In genomic region chr5:122054266-122054665, GRCh38 we compare ENCODE assay signal across 16 cellular contexts. TPM values are rescaled to one million over a fixed set of nuclear protein-coding genes. Genes with fewer than 3 reads are reported as not detected.
DNase-seq lines count a peak whose midpoint lies in the region; ATAC-seq and TF ChIP-seq lines count a peak whose summit lies in the region.
"Had no signal": no experiment of that assay in that cellular context is flagged by ENCODE, and none has a peak within 500 bp of the region (broad histone marks: within the 10 kb centered on the region; RNA-seq: fewer than 3 reads in every experiment).

No MANE protein-coding gene starts in this region.

- H3K4me3 Mint-ChIP-seq in activated CD4-positive, alpha-beta T cell treated with anti-CD3 and anti-CD28 coated beads, Interleukin-2, amount 10 ng/mL, durations not matched to agents 24 days and 14 days = no peak overlapping the region
- H3K4me3 Mint-ChIP-seq in CD8-positive, alpha-beta memory T cell = no peak overlapping the region

- no peak overlapping the region for H3K9ac ChIP-seq in Loucy (ENCODE audit: low read depth, low read length, poor library complexity, severe bottlenecking)
- H3K9ac ChIP-seq in adipocyte (ENCODE audit: low read length) = peak overlapping the region; percentile 5
- H3K9ac ChIP-seq: GM23248 had no signal

- no peaks in the 10 kb centered on the region for H3K9me3 Mint-ChIP-seq in activated CD4-positive, alpha-beta T cell treated with anti-CD3 and anti-CD28 coated beads, Interleukin-2, amount 10 ng/mL, durations not matched to agents 24 days and 14 days
- H3K9me3 Mint-ChIP-seq in CD8-positive, alpha-beta memory T cell = peaks cover 0 to 3% (median 0%) of the 10 kb centered on the region in 5 donors

- peak overlapping the region; percentile 49 for H3K4me3 ChIP-seq in Loucy (ENCODE audit: low read length, poor library complexity, severe bottlenecking)
- no peak overlapping the region for H3K4me3 ChIP-seq in adipocyte (ENCODE audit: low read length)
- no peak overlapping the region for H3K4me3 ChIP-seq in CD8-positive, alpha-beta memory T cell (ENCODE audit: low read length)
- H3K4me3 ChIP-seq: GM23248, HAP-1, SK-N-MC had no signal

- H3K4me2 ChIP-seq in Loucy (ENCODE audit: low read depth, low read length, poor library complexity, severe bottlenecking) = peak overlapping the region; percentile 59

- intact Hi-C loops in activated CD4-positive, alpha-beta T cell treated with anti-CD3 and anti-CD28 coated beads, Interleukin-2, amount 10 ng/mL, durations not matched to agents 24 days and 14 days (cut with micrococcal nuclease) = no loop called here

- CTCF ChIA-PET in CD8-positive, alpha-beta memory T cell (lab: Charles Lee) = no interaction called here

- H3K27me3 Mint-ChIP-seq in activated CD4-positive, alpha-beta T cell treated with anti-CD3 and anti-CD28 coated beads, Interleukin-2, amount 10 ng/mL, durations not matched to agents 24 days and 14 days = no peaks in the 10 kb centered on the region
- H3K27me3 Mint-ChIP-seq in CD8-positive, alpha-beta memory T cell = no peaks in the 10 kb centered on the region

- H3K36me3 Mint-ChIP-seq in activated CD4-positive, alpha-beta T cell treated with anti-CD3 and anti-CD28 coated beads, Interleukin-2, amount 10 ng/mL, durations not matched to agents 24 days and 14 days (ENCODE audit: low read depth) = peaks cover 2% of the 10 kb centered on the region
- peaks cover 7 to 29% (median 9%) of the 10 kb centered on the region in 3 donors for H3K36me3 Mint-ChIP-seq in CD8-positive, alpha-beta memory T cell

- H3K9me3 ChIP-seq in Loucy (ENCODE audit: insufficient read depth, low read depth, low read length) = no peaks in the 10 kb centered on the region
- no peaks in the 10 kb centered on the region for H3K9me3 ChIP-seq in adipocyte (ENCODE audit: control insufficient read depth, low read length)
- no peaks in the 10 kb centered on the region for H3K9me3 ChIP-seq in CD8-positive, alpha-beta memory T cell (ENCODE audit: low read length)
- H3K9me3 ChIP-seq: BE2C, HAP-1 had no signal

- no peak overlapping the region for H3K27ac ChIP-seq in CD8-positive, alpha-beta memory T cell (ENCODE audit: low read depth, low read length)
- H3K27ac ChIP-seq: GM23248, SK-N-MC had no signal

- no peaks in the 10 kb centered on the region for H3K79me2 ChIP-seq in Loucy (ENCODE audit: insufficient read depth, low read length)

- H3F3A ChIP-seq in Loucy (ENCODE audit: low read depth) = no peaks in the 10 kb centered on the region

- H3K4me1 ChIP-seq in Loucy (ENCODE audit: insufficient read depth, low read length, poor library complexity, severe bottlenecking) (peaks cover 13% of the 10 kb centered on the region), adipocyte (ENCODE audit: control insufficient read depth, insufficient read depth, low read length) (peaks cover 32% of the 10 kb centered on the region)
- H3K4me1 ChIP-seq in CD8-positive, alpha-beta memory T cell (ENCODE audit: insufficient read depth, low read length) = no peaks in the 10 kb centered on the region
- H3K4me1 ChIP-seq: HAP-1 had no signal

- H3K36me3 ChIP-seq in Loucy (ENCODE audit: insufficient read depth, low read length) (no peaks in the 10 kb centered on the region), adipocyte (ENCODE audit: control insufficient read depth, insufficient read depth, low read length, severe bottlenecking) (no peaks in the 10 kb centered on the region)
- no peaks in the 10 kb centered on the region for H3K36me3 ChIP-seq in CD8-positive, alpha-beta memory T cell (ENCODE audit: insufficient read depth, low read length)
- H3K36me3 ChIP-seq: BE2C, HAP-1 had no signal

- no peaks in the 10 kb centered on the region for H3K27me3 ChIP-seq in Loucy (ENCODE audit: insufficient read depth, low read length, poor library complexity, severe bottlenecking)
- no peaks in the 10 kb centered on the region for H3K27me3 ChIP-seq in adipocyte (replicated peaks; ENCODE audit: control insufficient read depth, insufficient read depth, low read length)
- H3K27me3 ChIP-seq in CD8-positive, alpha-beta memory T cell (ENCODE audit: insufficient read depth, low read length, poor library complexity, severe bottlenecking) = no peaks in the 10 kb centered on the region
- H3K27me3 ChIP-seq: BE2C had no signal

- H3K9me2 ChIP-seq in Loucy (replicated peaks; ENCODE audit: low read depth, low read length) = no peaks in the 10 kb centered on the region

- H2AFZ ChIP-seq in Loucy (ENCODE audit: low read length) = peak overlapping the region; percentile 76; the same call in 1 of the 2 replicates
- H2AFZ ChIP-seq: GM23248 had no signal

- POLR2A ChIA-PET in CD8-positive, alpha-beta memory T cell (lab: Charles Lee) = no interaction called here

- H4K20me1 ChIP-seq in Loucy (ENCODE audit: insufficient read depth, low read length, poor library complexity, severe bottlenecking) = no peaks in the 10 kb centered on the region

- ATAC-seq in GM21825 (IDR thresholded peaks at IDR 0.05; ENCODE audit: unreplicated experiment) = no peak

- peak overlapping the region; percentile 45 for H3K27ac Mint-ChIP-seq in activated CD4-positive, alpha-beta T cell treated with anti-CD3 and anti-CD28 coated beads, Interleukin-2, amount 10 ng/mL, durations not matched to agents 24 days and 14 days
- no peak overlapping the region for H3K27ac Mint-ChIP-seq in CD8-positive, alpha-beta memory T cell

- no peak for DNase-seq in activated CD4-positive, alpha-beta T cell treated with anti-CD3 and anti-CD28 coated beads, Interleukin-2, amount 10 ng/mL, durations not matched to agents 24 days and 14 days
- DNase-seq in activated CD4-positive, alpha-beta T cell treated with anti-CD3 and anti-CD28 coated beads, Interleukin-2, amount 50 U/mL, for 48 hours = no peak
- DNase-seq in adipocyte (ENCODE audit: low read depth) (no peak), NCI-H82 treated with DMSO at 0.1 percent for 48 hours (lab: John Stamatoyannopoulos, UW; ENCODE audit: unreplicated experiment) (no peak)
- no peak for DNase-seq in CD8-positive, alpha-beta memory T cell
- DNase-seq: Karpas-422, NCI-H1694 treated with DMSO at 0.1 percent for 48 hours, NCI-H2107, NCI-H526 had no signal

- H3K4me1 Mint-ChIP-seq in activated CD4-positive, alpha-beta T cell treated with anti-CD3 and anti-CD28 coated beads, Interleukin-2, amount 10 ng/mL, durations not matched to agents 24 days and 14 days = no peaks in the 10 kb centered on the region
- H3K4me1 Mint-ChIP-seq in CD8-positive, alpha-beta memory T cell = no peaks in the 10 kb centered on the region

- no peak for TF ChIP-seq CTCF in Loucy (conservative IDR thresholded peaks at IDR 0.05; ENCODE audit: low read length)

RNA-seq across cellular contexts. Expression of gene LOX, which starts 23.8 kb away (rescaled TPM):
- 0.05 TPM in 1 of 2 replicates, not detected in the other for total RNA-seq in activated CD4-positive, alpha-beta T cell treated with anti-CD3 and anti-CD28 coated beads, Interleukin-2, amount 10 ng/mL, durations not matched to agents 24 days and 14 days
- not detected for total RNA-seq in CD8-positive, alpha-beta memory T cell
- not detected for polyA plus RNA-seq in CD8-positive, alpha-beta memory T cell
- total RNA-seq: OCI-LY7 had no signal
